1 cellular context compared by ENCODE assay signal in genomic region chr16:56307534-56307873, GRCh38.
TF ChIP-seq lines count a peak whose summit lies in the region.

No MANE protein-coding gene starts in this region.

TF ChIP-seq in K562, 482 proteins besides CTCF, POLR2A, EP300 and RAD21 (continued from another document):
- no peak for TF ChIP-seq TFAP4 (CRISPR knock-in tag; IDR thresholded peaks at IDR 0.05; ENCODE audit: borderline replicate concordance)
TF ChIP-seq in K562: peak in this region for 2.
